11 cellular contexts compared by ENCODE assay signal in genomic region chr2:109486711-109487130, GRCh38.
DNase-seq lines count a peak whose midpoint lies in the region; TF ChIP-seq lines count a peak whose summit lies in the region.
"Had no signal": no experiment of that assay in that cellular context is flagged by ENCODE, and none has a peak within 500 bp of the region (broad histone marks: within the 10 kb centered on the region; RNA-seq: fewer than 3 reads in every experiment).

No MANE protein-coding gene starts in this region.

- H3K4me2 ChIP-seq in smooth muscle cell: no peak overlapping the region

- H3K27me3 Mint-ChIP-seq in HFFc6 (ENCODE audit: insufficient read depth): no peaks in the 10 kb centered on the region; the same call in 1 of the 2 replicates

- no peaks in the 10 kb centered on the region; the same call in 1 of the 2 replicates for H3K36me3 Mint-ChIP-seq in HFFc6 (ENCODE audit: low read depth)

- H3K79me2 ChIP-seq in smooth muscle cell (ENCODE audit: low read depth): no peaks in the 10 kb centered on the region

- no peaks in the 10 kb centered on the region for H3K4me1 ChIP-seq in smooth muscle cell (ENCODE audit: low read depth)

- TF ChIP-seq CTCF in HFFc6 (IDR thresholded peaks at IDR 0.05) (no peak), smooth muscle cell (IDR thresholded peaks at IDR 0.05; ENCODE audit: borderline replicate concordance, insufficient read depth, poor library complexity, severe bottlenecking) (no peak)

- WGBS in smooth muscle cell (ENCODE audit: low lambda C conversion rate): 88% methylated on average over 8 of the region's 8 CpGs

- no peak for DNase-seq in HFFc6
- peak; percentile 70 for DNase-seq in astrocyte of the hippocampus (ENCODE audit: low read depth, low spot score)
- DNase-seq in glomerular visceral epithelial cell (ENCODE audit: extremely low spot score): peak; percentile 19
- DNase-seq in smooth muscle cell (lab: John Stamatoyannopoulos, UW; ENCODE audit: unreplicated experiment): no peak
- DNase-seq in NCI-H1092 treated with DMSO at 0.1 percent for 48 hours (lab: John Stamatoyannopoulos, UW): no peak
- no peak for DNase-seq in SK-N-DZ (ENCODE audit: low spot score)
- no peak for DNase-seq in activated CD4-positive, alpha-beta T cell treated with anti-CD3 and anti-CD28 coated beads, Interleukin-2, amount 50 U/mL, for 1 hour
- no peak for DNase-seq in T-helper 2 cell
- DNase-seq: NCI-H1105, NCI-H1694 treated with DMSO at 0.1 percent for 48 hours had no signal

- H3K9me3 ChIP-seq in smooth muscle cell (replicated peaks; ENCODE audit: low read depth): no peaks in the 10 kb centered on the region
- H3K9me3 ChIP-seq: MG63 had no signal

- peak overlapping the region; percentile 77 for H3K27ac Mint-ChIP-seq in HFFc6

- no peak overlapping the region for H3K9ac ChIP-seq in smooth muscle cell (ENCODE audit: low read depth)

- no peaks in the 10 kb centered on the region for H3K9me3 Mint-ChIP-seq in HFFc6

- H3K4me3 ChIP-seq in smooth muscle cell: no peak overlapping the region
- H3K4me3 ChIP-seq: MG63 had no signal

- no peak overlapping the region; the same call in 1 of the 2 replicates for H3K4me3 Mint-ChIP-seq in HFFc6

- H3F3A ChIP-seq in smooth muscle cell (ENCODE audit: low read depth): no peaks in the 10 kb centered on the region

- no peaks in the 10 kb centered on the region for H4K20me1 ChIP-seq in smooth muscle cell (ENCODE audit: low read depth)

- peak overlapping the region; percentile 1 for H3K27ac ChIP-seq in smooth muscle cell (ENCODE audit: low read depth)

- no peak overlapping the region for H2AFZ ChIP-seq in smooth muscle cell (ENCODE audit: low read depth)

- H3K27me3 ChIP-seq in smooth muscle cell (ENCODE audit: low read depth): no peaks in the 10 kb centered on the region
- H3K27me3 ChIP-seq: MG63 had no signal

- peaks cover 44% of the 10 kb centered on the region for H3K4me1 Mint-ChIP-seq in HFFc6 (ENCODE audit: low read depth)

- no peaks in the 10 kb centered on the region for H3K36me3 ChIP-seq in smooth muscle cell (ENCODE audit: low read depth)
- H3K36me3 ChIP-seq: MG63 had no signal

Comparison
In these comparisons a context has a peak if more than half of its experiments do, and no peak if none do; other contexts are left out.
1. DNase-seq: peak in astrocyte of the hippocampus (single experiment) and glomerular visceral epithelial cell (single experiment); none in HFFc6 (single experiment), smooth muscle cell (single experiment), NCI-H1092 treated with DMSO at 0.1 percent for 48 hours (single experiment), SK-N-DZ (single experiment), activated CD4-positive, alpha-beta T cell treated with anti-CD3 and anti-CD28 coated beads, Interleukin-2, amount 50 U/mL, for 1 hour (single experiment) and T-helper 2 cell (0 of 5).